9 cellular contexts compared by ENCODE assay signal in the genomic region with DNA sequence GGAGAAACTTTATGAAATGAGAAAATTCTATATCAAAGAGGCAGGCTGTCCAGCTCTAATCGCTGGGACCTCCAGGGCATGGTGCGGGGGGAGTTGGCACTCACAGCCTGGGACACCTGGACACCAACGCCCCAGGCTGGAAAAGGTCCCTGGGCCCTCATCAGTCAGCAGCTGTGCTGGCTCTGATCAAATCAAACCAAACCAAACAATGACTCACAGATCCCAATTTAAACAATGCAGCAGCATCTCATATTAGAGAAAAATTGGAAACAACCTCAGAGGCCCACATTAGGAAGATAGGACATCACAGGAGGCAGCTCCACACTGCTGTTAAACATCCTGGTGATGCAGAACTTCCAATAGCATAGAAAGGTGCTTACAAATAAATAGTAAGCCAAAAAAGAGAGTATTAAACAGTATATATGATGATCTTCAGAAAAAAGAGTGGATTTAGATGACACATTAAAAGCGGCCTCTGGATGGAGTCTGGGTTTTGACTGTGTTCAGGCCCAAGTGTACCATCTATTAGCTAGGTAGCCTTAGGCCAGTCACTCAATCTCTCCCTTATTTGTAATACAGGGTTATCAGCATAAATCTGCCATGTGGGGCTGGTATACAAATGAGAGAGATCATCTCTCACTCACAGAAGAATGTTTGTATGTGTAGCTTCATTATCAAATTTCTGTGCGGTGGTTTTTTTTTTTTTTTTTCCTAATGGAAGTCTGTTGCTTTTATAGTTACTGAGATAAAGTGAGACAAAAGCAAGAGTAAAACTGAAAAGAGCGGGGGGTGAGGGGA. TPM values are rescaled to one million over a fixed set of nuclear protein-coding genes. Genes with fewer than 3 reads are reported as not detected.
DNase-seq lines count a peak whose midpoint lies in the region; ATAC-seq, FAIRE-seq and TF ChIP-seq lines count a peak whose summit lies in the region.
"Had no signal": no experiment of that assay in that cellular context is flagged by ENCODE, and none has a peak within 500 bp of the region (broad histone marks: within the 10 kb centered on the region; RNA-seq: fewer than 3 reads in every experiment).

No MANE protein-coding gene starts in this region.

- H3K79me2 ChIP-seq in GM23248 (ENCODE audit: insufficient read depth) (no peaks in the 10 kb centered on the region), OCI-LY3 (ENCODE audit: low read length) (no peaks in the 10 kb centered on the region)

- H4K20me1 ChIP-seq in GM23248 (ENCODE audit: insufficient read depth) (no peaks in the 10 kb centered on the region), OCI-LY3 (ENCODE audit: insufficient read depth, low read length) (no peaks in the 10 kb centered on the region)

- H3K36me3 ChIP-seq in GM23248 (ENCODE audit: low read depth) (no peaks in the 10 kb centered on the region), OCI-LY3 (replicated peaks; ENCODE audit: low read depth, low read length) (no peaks in the 10 kb centered on the region), small intestine (ENCODE audit: control insufficient read depth in 2 of 2, insufficient read depth in 2 of 2, low read length in 2 of 2) (no peaks in the 10 kb centered on the region)
- H3K36me3 ChIP-seq: adrenal gland had no signal

- no peak for ATAC-seq in GM18517 (IDR thresholded peaks at IDR 0.05; ENCODE audit: unreplicated experiment)
- no peak for ATAC-seq in activated CD4-positive, CD25-positive, alpha-beta regulatory T cell treated with anti-CD3 and anti-CD28 coated beads, Interleukin-2, amount 50 U/mL, for 24 hours

- H3K9ac ChIP-seq in GM23248: no peak overlapping the region
- peak overlapping the region; percentile 58 for H3K9ac ChIP-seq in OCI-LY3 (ENCODE audit: low read length)

- H3K9me2 ChIP-seq in GM23248 (ENCODE audit: insufficient read depth): no peaks in the 10 kb centered on the region

- H3K9me3 ChIP-seq in GM23248 (ENCODE audit: low read depth) (no peaks in the 10 kb centered on the region), OCI-LY3 (ENCODE audit: insufficient read depth, low read length) (no peaks in the 10 kb centered on the region), small intestine (ENCODE audit: control insufficient read depth, low read depth) (no peaks in the 10 kb centered on the region)
- H3K9me3 ChIP-seq: adrenal gland had no signal

- H3K27me3 ChIP-seq in GM23248 (replicated peaks; ENCODE audit: insufficient read depth): no peaks in the 10 kb centered on the region
- H3K27me3 ChIP-seq in OCI-LY3 (ENCODE audit: low read depth, low read length): no peaks in the 10 kb centered on the region
- H3K27me3 ChIP-seq in small intestine (ENCODE audit: control insufficient read depth in 2 of 2, insufficient read depth in 2 of 2, low read length in 2 of 2): no peaks in the 10 kb centered on the region
- H3K27me3 ChIP-seq: adrenal gland had no signal

- DNase-seq in GM23248 (peak; percentile 36), epithelial cell of prostate (ENCODE audit: low read depth, low spot score) (no peak), small intestine (no peak), HEK293T (ENCODE audit: extremely low spot score) (no peak)
- DNase-seq: adrenal gland; stimulated activated CD4-positive, alpha-beta T cell treated with anti-CD3 and anti-CD28 coated beads, Interleukin-1b, Interleukin-23, amount 100 ng/mL, for 48 hours had no signal

- H3F3A ChIP-seq in GM23248 (ENCODE audit: insufficient read depth): peaks cover 10% of the 10 kb centered on the region; the same call in 1 of the 2 replicates

- peaks cover 23% of the 10 kb centered on the region for H3K4me1 ChIP-seq in GM23248 (ENCODE audit: insufficient read depth)
- peaks cover 80% of the 10 kb centered on the region for H3K4me1 ChIP-seq in OCI-LY3 (ENCODE audit: low read length)
- peaks cover 14 to 22% of the 10 kb centered on the region in 2 donors for H3K4me1 ChIP-seq in small intestine (ENCODE audit: control insufficient read depth in 2 of 2, insufficient read depth in 1 of 2, low read depth in 1 of 2, low read length in 1 of 2)

- H2AFZ ChIP-seq in GM23248: no peak overlapping the region
- no peak overlapping the region for H2AFZ ChIP-seq in OCI-LY3 (ENCODE audit: low read depth, low read length)

- in situ Hi-C loops in GM23248 (cut with MboI): no loop called here

- WGBS in GM23248 (ENCODE audit: low coverage in 1 of 2, low lambda C conversion rate in 2 of 2, missing lambda C conversion rate in 2 of 2), 2 experiments: 74 to 76% methylated on average over 6 of the region's 6 CpGs
- 46 to 57% (median 46%) methylated on average over 6 of the region's 6 CpGs for WGBS in small intestine, 3 donors

- POLR2A ChIA-PET in HEK293T (lab: Yijun Ruan, JAX): no interaction called here

- H3K4me3 ChIP-seq in GM23248: no peak overlapping the region
- peak overlapping the region; percentile 54 for H3K4me3 ChIP-seq in OCI-LY3 (ENCODE audit: low read length)
- no peak overlapping the region for H3K4me3 ChIP-seq in small intestine (ENCODE audit: low read depth in 1 of 2, low read length in 2 of 2)
- H3K4me3 ChIP-seq: adrenal gland had no signal

- no peak for TF ChIP-seq CTCF in OCI-LY3 (IDR thresholded peaks at IDR 0.05; ENCODE audit: low read depth, low read length)

- CTCF ChIA-PET in HEK293T (lab: Yijun Ruan, JAX): no interaction called here

- no peak for FAIRE-seq in small intestine (lab: Jason Lieb, UNC)

- H3K4me2 ChIP-seq in GM23248 (ENCODE audit: unreplicated experiment): no peak overlapping the region
- peak overlapping the region; percentile 86 for H3K4me2 ChIP-seq in OCI-LY3 (ENCODE audit: low read length)

- H3K27ac ChIP-seq in GM23248: no peak overlapping the region
- peak overlapping the region; percentile 97 for H3K27ac ChIP-seq in OCI-LY3 (ENCODE audit: low read length)
- H3K27ac ChIP-seq in epithelial cell of prostate: peak overlapping the region; percentile 88
- H3K27ac ChIP-seq in small intestine (ENCODE audit: low read depth in 1 of 2, low read length in 1 of 2): peak overlapping the region; percentile 69 to 93
- H3K27ac ChIP-seq: adrenal gland had no signal

TF ChIP-seq in HEK293T, 16 proteins besides CTCF, POLR2A, EP300 and RAD21:
- no peak for TF ChIP-seq SP1 (IDR thresholded peaks at IDR 0.05)
- TF ChIP-seq NFRKB (IDR thresholded peaks at IDR 0.05): no peak
TF ChIP-seq in HEK293T: peak in this region for 0.

RNA-seq across cellular contexts. Expression of a gene that starts 12.9 kb away (rescaled TPM):
- total RNA-seq in GM23248 (2014; rRNA removed; shearing (Covaris generic)): 0.25 and 2.8 TPM in 2 replicates
- polyA plus RNA-seq in GM23248 (2016; fragmentation: Nextera tagmentation; extraction: Ambion mirVana): 3.5 and 3.8 TPM in 2 replicates
- 10 to 100 TPM in 2 of 3 donors, 1 to 10 TPM in 1; 7.4 to 13.0 (median 11.7) TPM for polyA plus RNA-seq in small intestine
